1 cellular context compared by ENCODE assay signal in the genomic region with DNA sequence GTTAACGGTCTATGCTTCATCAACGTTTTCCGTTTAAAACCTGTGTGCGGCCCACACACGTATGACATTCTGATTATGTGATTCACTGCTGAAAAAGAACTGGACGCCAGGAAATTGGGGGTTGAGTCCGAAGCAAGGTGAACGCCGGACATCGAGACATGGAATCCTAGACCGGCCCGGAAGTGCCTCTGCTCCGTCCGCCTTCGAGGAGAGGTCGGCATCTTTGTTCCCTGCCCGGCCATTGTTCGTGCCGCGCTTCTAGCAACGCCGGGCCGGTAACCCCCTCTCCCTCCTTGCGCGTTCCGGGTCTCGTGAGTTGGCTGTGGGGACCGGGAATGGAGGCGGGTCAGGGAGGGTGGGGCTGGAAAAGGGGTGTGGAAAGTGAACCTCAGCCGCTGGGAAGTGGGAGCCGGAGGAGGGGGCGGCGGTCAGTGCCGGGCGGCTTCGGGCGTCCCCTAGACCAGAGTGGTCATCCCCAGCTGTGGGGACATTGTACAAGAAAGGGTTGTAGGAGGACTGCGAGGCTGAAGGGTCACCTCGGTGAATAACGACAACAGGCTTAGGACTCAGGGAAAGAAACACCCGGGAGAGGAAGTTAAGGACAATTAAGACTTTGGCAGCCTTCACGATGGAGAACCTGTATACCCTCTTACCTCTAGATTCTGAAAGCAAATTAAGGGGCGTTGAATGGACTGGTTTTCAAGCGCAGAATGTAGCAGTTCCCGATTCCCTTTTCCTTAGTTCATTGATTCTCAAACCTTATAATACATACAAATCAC.
TF ChIP-seq lines count a peak whose summit lies in the region.

A gene (plus strand): TSS at position 220 of the 779 bp plus-strand sequence. CDS start 1,810 bp downstream, outside the sequence.

TF ChIP-seq in HepG2, 621 proteins besides CTCF, POLR2A, EP300 and RAD21 (continued from another document and continues in another):
- TF ChIP-seq, protein P1, sequence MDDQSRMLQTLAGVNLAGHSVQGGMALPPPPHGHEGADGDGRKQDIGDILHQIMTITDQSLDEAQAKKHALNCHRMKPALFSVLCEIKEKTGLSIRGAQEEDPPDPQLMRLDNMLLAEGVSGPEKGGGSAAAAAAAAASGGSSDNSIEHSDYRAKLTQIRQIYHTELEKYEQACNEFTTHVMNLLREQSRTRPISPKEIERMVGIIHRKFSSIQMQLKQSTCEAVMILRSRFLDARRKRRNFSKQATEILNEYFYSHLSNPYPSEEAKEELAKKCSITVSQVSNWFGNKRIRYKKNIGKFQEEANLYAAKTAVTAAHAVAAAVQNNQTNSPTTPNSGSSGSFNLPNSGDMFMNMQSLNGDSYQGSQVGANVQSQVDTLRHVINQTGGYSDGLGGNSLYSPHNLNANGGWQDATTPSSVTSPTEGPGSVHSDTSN (CRISPR knock-in tag; IDR thresholded peaks at IDR 0.05; ENCODE audit: borderline replicate concordance), result no peak
- TF ChIP-seq GTF3A (CRISPR knock-in tag; conservative IDR thresholded peaks at IDR 0.05) (0 out of 2 replicates have a peak, but pooled peaks have one; percentile 58), ISL2 (CRISPR knock-in tag; IDR thresholded peaks at IDR 0.05) (no peak), ZNF33A (CRISPR knock-in tag; IDR thresholded peaks at IDR 0.05; ENCODE audit: borderline replicate concordance) (no peak; the same call in 1 of the 2 replicates), HMGA1 (CRISPR knock-in tag; conservative IDR thresholded peaks at IDR 0.05) (no peak), TSC22D2 (CRISPR knock-in tag; IDR thresholded peaks at IDR 0.05; ENCODE audit: borderline replicate concordance) (peak; percentile 91; the same call in 1 of the 2 replicates), ZNF724P (CRISPR knock-in tag; IDR thresholded peaks at IDR 0.05; ENCODE audit: borderline replicate concordance) (peak; percentile 89), RFXAP (CRISPR knock-in tag; IDR thresholded peaks at IDR 0.05; ENCODE audit: borderline replicate concordance) (peak; percentile 36; the same call in 1 of the 2 replicates), ZNF235 (CRISPR knock-in tag; IDR thresholded peaks at IDR 0.05; ENCODE audit: borderline replicate concordance) (no peak), RELA (CRISPR knock-in tag; IDR thresholded peaks at IDR 0.05) (peak; percentile 93), NFYC (CRISPR knock-in tag; IDR thresholded peaks at IDR 0.05) (0 out of 2 replicates have a peak, but pooled peaks have one; percentile 19), REXO4 (CRISPR knock-in tag; IDR thresholded peaks at IDR 0.05; ENCODE audit: borderline replicate concordance) (no peak), ZNF451 (CRISPR knock-in tag; IDR thresholded peaks at IDR 0.05) (peak; percentile 92; the same call in 1 of the 2 replicates), KDM3A (CRISPR knock-in tag; IDR thresholded peaks at IDR 0.05; ENCODE audit: low read depth) (peak; percentile 91), AGO2 (optimal IDR thresholded peaks at IDR 0.05; ENCODE audit: low read depth, low read length) (peak; percentile 48), RXRA (CRISPR knock-in tag; IDR thresholded peaks at IDR 0.05) (peak; percentile 85), ZNF570 (CRISPR knock-in tag; IDR thresholded peaks at IDR 0.05; ENCODE audit: borderline replicate concordance) (no peak), ZNF335 (CRISPR knock-in tag; IDR thresholded peaks at IDR 0.05) (no peak), SETDB1 (CRISPR knock-in tag; IDR thresholded peaks at IDR 0.05; ENCODE audit: borderline replicate concordance) (peak; percentile 81; the same call in 1 of the 2 replicates), NCOR1 (IDR thresholded peaks at IDR 0.05; ENCODE audit: borderline replicate concordance, low read length) (peak; percentile 33; the same call in 1 of the 2 replicates), ELF3 (CRISPR knock-in tag; IDR thresholded peaks at IDR 0.05) (peak; percentile 90), RARA (CRISPR knock-in tag; IDR thresholded peaks at IDR 0.05) (peak; percentile 63), ZFY (CRISPR knock-in tag; IDR thresholded peaks at IDR 0.05) (peak; percentile 75), ZNF446 (CRISPR knock-in tag; IDR thresholded peaks at IDR 0.05) (no peak), SATB2 (CRISPR knock-in tag; IDR thresholded peaks at IDR 0.05) (no peak), ZNF766 (CRISPR knock-in tag; IDR thresholded peaks at IDR 0.05; ENCODE audit: borderline replicate concordance) (no peak), ZNF253 (CRISPR knock-in tag; IDR thresholded peaks at IDR 0.05; ENCODE audit: borderline replicate concordance) (no peak), TBX3 (IDR thresholded peaks at IDR 0.05; ENCODE audit: borderline replicate concordance) (no peak), ZBTB3 (CRISPR knock-in tag; IDR thresholded peaks at IDR 0.05; ENCODE audit: borderline replicate concordance, low read depth) (peak; percentile 40; the same call in 1 of the 2 replicates), HCFC1 (IDR thresholded peaks at IDR 0.05; ENCODE audit: low read depth, low read length) (peak; percentile 73; the same call in 1 of the 2 replicates), CEBPG (CRISPR knock-in tag; IDR thresholded peaks at IDR 0.05) (0 out of 2 replicates have a peak, but pooled peaks have one; percentile 35), TEAD3 (CRISPR knock-in tag; optimal IDR thresholded peaks at IDR 0.05; ENCODE audit: borderline replicate concordance) (peak; percentile 84), SMAD1 (CRISPR knock-in tag; IDR thresholded peaks at IDR 0.05; ENCODE audit: borderline replicate concordance, low read depth) (peak; percentile 48; the same call in 1 of the 2 replicates), CBFB (CRISPR knock-in tag; IDR thresholded peaks at IDR 0.05) (peak; percentile 79)
- TF ChIP-seq, protein P2, sequence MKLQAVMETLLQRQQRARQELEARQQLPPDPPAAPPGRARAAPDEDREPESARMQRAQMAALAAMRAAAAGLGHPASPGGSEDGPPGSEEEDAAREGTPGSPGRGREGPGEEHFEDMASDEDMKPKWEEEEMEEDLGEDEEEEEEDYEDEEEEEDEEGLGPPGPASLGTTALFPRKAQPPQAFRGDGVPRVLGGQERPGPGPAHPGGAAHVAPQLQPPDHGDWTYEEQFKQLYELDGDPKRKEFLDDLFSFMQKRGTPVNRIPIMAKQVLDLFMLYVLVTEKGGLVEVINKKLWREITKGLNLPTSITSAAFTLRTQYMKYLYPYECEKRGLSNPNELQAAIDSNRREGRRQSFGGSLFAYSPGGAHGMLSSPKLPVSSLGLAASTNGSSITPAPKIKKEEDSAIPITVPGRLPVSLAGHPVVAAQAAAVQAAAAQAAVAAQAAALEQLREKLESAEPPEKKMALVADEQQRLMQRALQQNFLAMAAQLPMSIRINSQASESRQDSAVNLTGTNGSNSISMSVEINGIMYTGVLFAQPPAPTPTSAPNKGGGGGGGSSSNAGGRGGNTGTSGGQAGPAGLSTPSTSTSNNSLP (IDR thresholded peaks at IDR 0.05; ENCODE audit: low read depth, low read length), result peak; percentile 49; the same call in 1 of the 2 replicates
- TF ChIP-seq, protein P3, sequence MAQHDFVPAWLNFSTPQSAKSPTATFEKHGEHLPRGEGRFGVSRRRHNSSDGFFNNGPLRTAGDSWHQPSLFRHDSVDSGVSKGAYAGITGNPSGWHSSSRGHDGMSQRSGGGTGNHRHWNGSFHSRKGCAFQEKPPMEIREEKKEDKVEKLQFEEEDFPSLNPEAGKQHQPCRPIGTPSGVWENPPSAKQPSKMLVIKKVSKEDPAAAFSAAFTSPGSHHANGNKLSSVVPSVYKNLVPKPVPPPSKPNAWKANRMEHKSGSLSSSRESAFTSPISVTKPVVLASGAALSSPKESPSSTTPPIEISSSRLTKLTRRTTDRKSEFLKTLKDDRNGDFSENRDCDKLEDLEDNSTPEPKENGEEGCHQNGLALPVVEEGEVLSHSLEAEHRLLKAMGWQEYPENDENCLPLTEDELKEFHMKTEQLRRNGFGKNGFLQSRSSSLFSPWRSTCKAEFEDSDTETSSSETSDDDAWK (CRISPR knock-in tag; IDR thresholded peaks at IDR 0.05), result no peak
- TF ChIP-seq, protein P4, sequence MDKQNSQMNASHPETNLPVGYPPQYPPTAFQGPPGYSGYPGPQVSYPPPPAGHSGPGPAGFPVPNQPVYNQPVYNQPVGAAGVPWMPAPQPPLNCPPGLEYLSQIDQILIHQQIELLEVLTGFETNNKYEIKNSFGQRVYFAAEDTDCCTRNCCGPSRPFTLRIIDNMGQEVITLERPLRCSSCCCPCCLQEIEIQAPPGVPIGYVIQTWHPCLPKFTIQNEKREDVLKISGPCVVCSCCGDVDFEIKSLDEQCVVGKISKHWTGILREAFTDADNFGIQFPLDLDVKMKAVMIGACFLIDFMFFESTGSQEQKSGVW (CRISPR knock-in tag; IDR thresholded peaks at IDR 0.05; ENCODE audit: borderline replicate concordance), result no peak
- TF ChIP-seq, protein P5, sequence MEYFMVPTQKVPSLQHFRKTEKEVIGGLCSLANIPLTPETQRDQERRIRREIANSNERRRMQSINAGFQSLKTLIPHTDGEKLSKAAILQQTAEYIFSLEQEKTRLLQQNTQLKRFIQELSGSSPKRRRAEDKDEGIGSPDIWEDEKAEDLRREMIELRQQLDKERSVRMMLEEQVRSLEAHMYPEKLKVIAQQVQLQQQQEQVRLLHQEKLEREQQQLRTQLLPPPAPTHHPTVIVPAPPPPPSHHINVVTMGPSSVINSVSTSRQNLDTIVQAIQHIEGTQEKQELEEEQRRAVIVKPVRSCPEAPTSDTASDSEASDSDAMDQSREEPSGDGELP (IDR thresholded peaks at IDR 0.05; ENCODE audit: borderline replicate concordance, low read depth), result peak; percentile 64; the same call in 1 of the 2 replicates
- TF ChIP-seq, protein P6, sequence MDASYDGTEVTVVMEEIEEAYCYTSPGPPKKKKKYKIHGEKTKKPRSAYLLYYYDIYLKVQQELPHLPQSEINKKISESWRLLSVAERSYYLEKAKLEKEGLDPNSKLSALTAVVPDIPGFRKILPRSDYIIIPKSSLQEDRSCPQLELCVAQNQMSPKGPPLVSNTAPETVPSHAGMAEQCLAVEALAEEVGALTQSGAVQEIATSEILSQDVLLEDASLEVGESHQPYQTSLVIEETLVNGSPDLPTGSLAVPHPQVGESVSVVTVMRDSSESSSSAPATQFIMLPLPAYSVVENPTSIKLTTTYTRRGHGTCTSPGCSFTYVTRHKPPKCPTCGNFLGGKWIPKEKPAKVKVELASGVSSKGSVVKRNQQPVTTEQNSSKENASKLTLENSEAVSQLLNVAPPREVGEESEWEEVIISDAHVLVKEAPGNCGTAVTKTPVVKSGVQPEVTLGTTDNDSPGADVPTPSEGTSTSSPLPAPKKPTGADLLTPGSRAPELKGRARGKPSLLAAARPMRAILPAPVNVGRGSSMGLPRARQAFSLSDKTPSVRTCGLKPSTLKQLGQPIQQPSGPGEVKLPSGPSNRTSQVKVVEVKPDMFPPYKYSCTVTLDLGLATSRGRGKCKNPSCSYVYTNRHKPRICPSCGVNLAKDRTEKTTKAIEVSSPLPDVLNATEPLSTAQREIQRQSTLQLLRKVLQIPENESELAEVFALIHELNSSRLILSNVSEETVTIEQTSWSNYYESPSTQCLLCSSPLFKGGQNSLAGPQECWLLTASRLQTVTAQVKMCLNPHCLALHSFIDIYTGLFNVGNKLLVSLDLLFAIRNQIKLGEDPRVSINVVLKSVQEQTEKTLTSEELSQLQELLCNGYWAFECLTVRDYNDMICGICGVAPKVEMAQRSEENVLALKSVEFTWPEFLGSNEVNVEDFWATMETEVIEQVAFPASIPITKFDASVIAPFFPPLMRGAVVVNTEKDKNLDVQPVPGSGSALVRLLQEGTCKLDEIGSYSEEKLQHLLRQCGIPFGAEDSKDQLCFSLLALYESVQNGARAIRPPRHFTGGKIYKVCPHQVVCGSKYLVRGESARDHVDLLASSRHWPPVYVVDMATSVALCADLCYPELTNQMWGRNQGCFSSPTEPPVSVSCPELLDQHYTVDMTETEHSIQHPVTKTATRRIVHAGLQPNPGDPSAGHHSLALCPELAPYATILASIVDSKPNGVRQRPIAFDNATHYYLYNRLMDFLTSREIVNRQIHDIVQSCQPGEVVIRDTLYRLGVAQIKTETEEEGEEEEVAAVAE (CRISPR knock-in tag; IDR thresholded peaks at IDR 0.05; ENCODE audit: borderline replicate concordance), result no peak
- TF ChIP-seq, protein P7, sequence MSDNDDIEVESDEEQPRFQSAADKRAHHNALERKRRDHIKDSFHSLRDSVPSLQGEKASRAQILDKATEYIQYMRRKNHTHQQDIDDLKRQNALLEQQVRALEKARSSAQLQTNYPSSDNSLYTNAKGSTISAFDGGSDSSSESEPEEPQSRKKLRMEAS (IDR thresholded peaks at IDR 0.05), result peak; percentile 85
- TF ChIP-seq, protein P8, sequence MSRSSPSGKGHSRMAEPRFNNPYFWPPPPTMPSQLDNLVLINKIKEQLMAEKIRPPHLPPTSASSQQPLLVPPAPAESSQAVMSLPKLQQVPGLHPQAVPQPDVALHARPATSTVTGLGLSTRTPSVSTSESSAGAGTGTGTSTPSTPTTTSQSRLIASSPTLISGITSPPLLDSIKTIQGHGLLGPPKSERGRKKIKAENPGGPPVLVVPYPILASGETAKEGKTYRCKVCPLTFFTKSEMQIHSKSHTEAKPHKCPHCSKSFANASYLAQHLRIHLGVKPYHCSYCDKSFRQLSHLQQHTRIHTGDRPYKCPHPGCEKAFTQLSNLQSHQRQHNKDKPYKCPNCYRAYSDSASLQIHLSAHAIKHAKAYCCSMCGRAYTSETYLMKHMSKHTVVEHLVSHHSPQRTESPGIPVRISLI (CRISPR knock-in tag; IDR thresholded peaks at IDR 0.05; ENCODE audit: borderline replicate concordance), result peak; percentile 57; the same call in 1 of the 2 replicates
- TF ChIP-seq, protein P9, sequence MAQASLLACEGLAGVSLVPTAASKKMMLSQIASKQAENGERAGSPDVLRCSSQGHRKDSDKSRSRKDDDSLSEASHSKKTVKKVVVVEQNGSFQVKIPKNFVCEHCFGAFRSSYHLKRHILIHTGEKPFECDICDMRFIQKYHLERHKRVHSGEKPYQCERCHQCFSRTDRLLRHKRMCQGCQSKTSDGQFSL (CRISPR knock-in tag; IDR thresholded peaks at IDR 0.05), result peak; percentile 70
- TF ChIP-seq, protein P10, sequence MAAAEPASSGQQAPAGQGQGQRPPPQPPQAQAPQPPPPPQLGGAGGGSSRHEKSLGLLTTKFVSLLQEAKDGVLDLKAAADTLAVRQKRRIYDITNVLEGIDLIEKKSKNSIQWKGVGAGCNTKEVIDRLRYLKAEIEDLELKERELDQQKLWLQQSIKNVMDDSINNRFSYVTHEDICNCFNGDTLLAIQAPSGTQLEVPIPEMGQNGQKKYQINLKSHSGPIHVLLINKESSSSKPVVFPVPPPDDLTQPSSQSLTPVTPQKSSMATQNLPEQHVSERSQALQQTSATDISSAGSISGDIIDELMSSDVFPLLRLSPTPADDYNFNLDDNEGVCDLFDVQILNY (CRISPR knock-in tag; conservative IDR thresholded peaks at IDR 0.05), result peak; percentile 74; the same call in 1 of the 2 replicates
- TF ChIP-seq, protein P11, sequence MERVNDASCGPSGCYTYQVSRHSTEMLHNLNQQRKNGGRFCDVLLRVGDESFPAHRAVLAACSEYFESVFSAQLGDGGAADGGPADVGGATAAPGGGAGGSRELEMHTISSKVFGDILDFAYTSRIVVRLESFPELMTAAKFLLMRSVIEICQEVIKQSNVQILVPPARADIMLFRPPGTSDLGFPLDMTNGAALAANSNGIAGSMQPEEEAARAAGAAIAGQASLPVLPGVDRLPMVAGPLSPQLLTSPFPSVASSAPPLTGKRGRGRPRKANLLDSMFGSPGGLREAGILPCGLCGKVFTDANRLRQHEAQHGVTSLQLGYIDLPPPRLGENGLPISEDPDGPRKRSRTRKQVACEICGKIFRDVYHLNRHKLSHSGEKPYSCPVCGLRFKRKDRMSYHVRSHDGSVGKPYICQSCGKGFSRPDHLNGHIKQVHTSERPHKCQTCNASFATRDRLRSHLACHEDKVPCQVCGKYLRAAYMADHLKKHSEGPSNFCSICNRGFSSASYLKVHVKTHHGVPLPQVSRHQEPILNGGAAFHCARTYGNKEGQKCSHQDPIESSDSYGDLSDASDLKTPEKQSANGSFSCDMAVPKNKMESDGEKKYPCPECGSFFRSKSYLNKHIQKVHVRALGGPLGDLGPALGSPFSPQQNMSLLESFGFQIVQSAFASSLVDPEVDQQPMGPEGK (CRISPR knock-in tag; IDR thresholded peaks at IDR 0.05), result peak; percentile 80
